In genomic region chr7:2544541-2545188, GRCh38 we compare ENCODE assay signal across 25 cellular contexts. TPM values are rescaled to one million over a fixed set of nuclear protein-coding genes. Genes with fewer than 3 reads are reported as not detected.
DNase-seq lines count a peak whose midpoint lies in the region; ATAC-seq and TF ChIP-seq lines count a peak whose summit lies in the region.
"Had no signal": no experiment of that assay in that cellular context is flagged by ENCODE, and none has a peak within 500 bp of the region (broad histone marks: within the 10 kb centered on the region; RNA-seq: fewer than 3 reads in every experiment).

No MANE protein-coding gene starts in this region.

- H3K9me3 ChIP-seq in right atrium auricular region (no peaks in the 10 kb centered on the region), Peyer's patch (no peaks in the 10 kb centered on the region)
- H3K9me3 ChIP-seq: BE2C, breast epithelium, HAP-1, MG63, upper lobe of right lung had no signal

- no peaks in the 10 kb centered on the region for H3K4me1 Mint-ChIP-seq in stimulated activated effector memory CD8-positive, alpha-beta T cell treated with anti-CD3 and anti-CD28 coated beads, Interleukin-12 subunit alpha, Interleukin-12 subunit beta, amount 100 ng/mL, for 72 hours

- H3K27ac Mint-ChIP-seq in stimulated activated effector memory CD8-positive, alpha-beta T cell treated with anti-CD3 and anti-CD28 coated beads, Interleukin-12 subunit alpha, Interleukin-12 subunit beta, amount 100 ng/mL, for 72 hours, result peak overlapping the region; percentile 48

- H3K27ac ChIP-seq in right atrium auricular region (no peak overlapping the region), Peyer's patch (no peak overlapping the region)
- H3K27ac ChIP-seq: breast epithelium, upper lobe of right lung had no signal

- no peak for TF ChIP-seq POLR2A in Peyer's patch (IDR thresholded peaks at IDR 0.05)

- H3K36me3 Mint-ChIP-seq in stimulated activated effector memory CD8-positive, alpha-beta T cell treated with anti-CD3 and anti-CD28 coated beads, Interleukin-12 subunit alpha, Interleukin-12 subunit beta, amount 100 ng/mL, for 72 hours, result peaks cover 96% of the 10 kb centered on the region

- no peaks in the 10 kb centered on the region for H3K9me3 Mint-ChIP-seq in stimulated activated effector memory CD8-positive, alpha-beta T cell treated with anti-CD3 and anti-CD28 coated beads, Interleukin-12 subunit alpha, Interleukin-12 subunit beta, amount 100 ng/mL, for 72 hours

- peak; percentile 68 for DNase-seq in Right ventricle myocardium inferior (ENCODE audit: missing footprints)
- no peak for DNase-seq in right atrium auricular region (ENCODE audit: low spot score)
- peak in 2 of 3 donors; percentile 8 to 35 for DNase-seq in Peyer's patch
- DNase-seq in left colon, result peak; percentile 2 to 10
- no peak for DNase-seq in stimulated activated effector memory CD8-positive, alpha-beta T cell treated with anti-CD3 and anti-CD28 coated beads, Interleukin-12 subunit alpha, Interleukin-12 subunit beta, amount 100 ng/mL, for 72 hours (ENCODE audit: low spot score in 2 of 2)
- DNase-seq in NCI-H2107 treated with DMSO at 0.1 percent for 48 hours (lab: John Stamatoyannopoulos, UW; ENCODE audit: unreplicated experiment), result no peak
- DNase-seq in midbrain (lab: John Stamatoyannopoulos, UW), result no peak
- DNase-seq: activated CD4-positive, CD25-positive, alpha-beta regulatory T cell treated with anti-CD3 and anti-CD28 coated beads, Interleukin-2, amount 50 U/mL, for 72 hours; activated naive CD4-positive, alpha-beta T cell; amniotic stem cell; BE2C; effector CD8-positive, alpha-beta T cell; KG1; mesenchymal stem cell; MG63; NCI-H1417; NCI-H774; nucleus accumbens; small intestine; stimulated activated CD4-positive, alpha-beta T cell treated with anti-CD3 and anti-CD28 coated beads, Interleukin-2, amount 100 ng/mL, for 24 hours; T-helper 2 cell; upper lobe of right lung had no signal

- TF ChIP-seq CTCF in right atrium auricular region (IDR thresholded peaks at IDR 0.05), result no peak
- no peak for TF ChIP-seq CTCF in Peyer's patch (IDR thresholded peaks at IDR 0.05)

- no peak for ATAC-seq in Right ventricle myocardium inferior
- no peak for ATAC-seq in left colon
- ATAC-seq in stimulated activated effector memory CD8-positive, alpha-beta T cell treated with anti-CD3 and anti-CD28 coated beads, Interleukin-12 subunit alpha, Interleukin-12 subunit beta, amount 100 ng/mL, for 72 hours, result no peak
- no peak for ATAC-seq in GM18511 (IDR thresholded peaks at IDR 0.05; ENCODE audit: unreplicated experiment)
- ATAC-seq: upper lobe of right lung had no signal

- H3K4me1 ChIP-seq in right atrium auricular region (no peaks in the 10 kb centered on the region), Peyer's patch (no peaks in the 10 kb centered on the region)
- H3K4me1 ChIP-seq: BE2C, breast epithelium, HAP-1, upper lobe of right lung had no signal

- H3K27me3 ChIP-seq in right atrium auricular region (no peaks in the 10 kb centered on the region), Peyer's patch (no peaks in the 10 kb centered on the region)
- H3K27me3 ChIP-seq: BE2C, breast epithelium, MG63, upper lobe of right lung had no signal

- peaks cover 84% of the 10 kb centered on the region for H3K36me3 ChIP-seq in right atrium auricular region
- peaks cover 0 to 95% (median 0%) of the 10 kb centered on the region in 3 donors for H3K36me3 ChIP-seq in Peyer's patch

- intact Hi-C loops in Right ventricle myocardium inferior (cut with DNase I) (no loop called here), left colon (cut with DNase I, micrococcal nuclease) (no loop called here)

- no peak overlapping the region for H3K4me3 Mint-ChIP-seq in stimulated activated effector memory CD8-positive, alpha-beta T cell treated with anti-CD3 and anti-CD28 coated beads, Interleukin-12 subunit alpha, Interleukin-12 subunit beta, amount 100 ng/mL, for 72 hours

- H3K4me3 ChIP-seq in right atrium auricular region, result no peak overlapping the region
- no peak overlapping the region for H3K4me3 ChIP-seq in Peyer's patch
- H3K4me3 ChIP-seq: breast epithelium, HAP-1, MG63, upper lobe of right lung had no signal

RNA-seq across cellular contexts. Expression of gene BRAT1, which starts 10.7 kb away (rescaled TPM):
- 14.8 TPM for total RNA-seq in Right ventricle myocardium inferior
- total RNA-seq in right atrium auricular region, result 10 to 100 TPM; 20.9 to 24.6 TPM
- total RNA-seq in Peyer's patch, result 10 to 100 TPM; 43.3 to 73.3 (median 54.1) TPM
- 10 to 100 TPM; 21.8 to 21.9 TPM for total RNA-seq in left colon

RNA-seq across cellular contexts. Expression of gene IQCE, which starts 14.1 kb away (rescaled TPM):
- 11.5 TPM for total RNA-seq in Right ventricle myocardium inferior
- total RNA-seq in right atrium auricular region, result 1 to 10 TPM; 6.6 to 9.1 TPM
- total RNA-seq in Peyer's patch, result 100 to 1,000 TPM in 1 of 4 donors, 10 to 100 TPM in 3; 30.0 to 159 (median 72.2) TPM
- total RNA-seq in left colon, result 10 to 100 TPM; 28.5 to 30.5 TPM

RNA-seq across cellular contexts. Expression of gene LFNG, which starts 25.1 kb away (rescaled TPM):
- total RNA-seq in Right ventricle myocardium inferior (6.5 TPM), right atrium auricular region (1 to 10 TPM; 3.8 to 4.3 TPM), Peyer's patch (100 to 1,000 TPM in 1 of 4 donors, 10 to 100 TPM in 3; 22.3 to 104 (median 41.7) TPM), left colon (10 to 100 TPM; 48.3 to 70.1 TPM)

Comparison
In these comparisons a context has a peak if more than half of its experiments do, and no peak if none do; other contexts are left out.
1. DNase-seq: peak in Right ventricle myocardium inferior (single experiment), Peyer's patch (2 of 3) and left colon (2 of 2); none in right atrium auricular region (single experiment), stimulated activated effector memory CD8-positive, alpha-beta T cell treated with anti-CD3 and anti-CD28 coated beads, Interleukin-12 subunit alpha, Interleukin-12 subunit beta, amount 100 ng/mL, for 72 hours (0 of 2), NCI-H2107 treated with DMSO at 0.1 percent for 48 hours (single experiment) and midbrain (single experiment).